ENCODE assay signal across 11 cellular contexts in genomic region chr15:99117563-99118257, GRCh38.
"Had no signal": no experiment of that assay in that cellular context is flagged by ENCODE, and none has a peak within 500 bp of the region (broad histone marks: within the 10 kb centered on the region; RNA-seq: fewer than 3 reads in every experiment).

No MANE protein-coding gene starts in this region.

- H3K4me3 ChIP-seq: skin epidermis had no signal

- DNase-seq: activated CD8-positive, alpha-beta memory T cell treated with anti-CD3 and anti-CD28 coated beads, Interleukin-2, amount 50 U/mL, for 4 hours; activated CD8-positive, alpha-beta T cell treated with anti-CD3 and anti-CD28 coated beads for 36 hours; activated gamma-delta T cell treated with Interleukin-2 at 50 U/mL for 16 hours; activated naive CD8-positive, alpha-beta T cell treated with anti-CD3 and anti-CD28 coated beads for 36 hours; activated T-cell treated with anti-CD3 and anti-CD28 coated beads, Interleukin-2, amount 50 U/mL, for 72 hours; hippocampal formation; kidney glomerular epithelial cell; T-helper 9 cell had no signal

- ATAC-seq: activated CD8-positive, alpha-beta T cell treated with anti-CD3 and anti-CD28 coated beads for 36 hours; activated T-cell treated with anti-CD3 and anti-CD28 coated beads, Interleukin-2, amount 50 U/mL, for 72 hours had no signal

- H3K27ac ChIP-seq: skin epidermis, VCaP had no signal

- FAIRE-seq: colon had no signal
